ENCODE assay signal across 1 cellular context in genomic region chr5:157778121-157778805, GRCh38.
TF ChIP-seq lines count a peak whose summit lies in the region.

No MANE protein-coding gene starts in this region.

TF ChIP-seq in K562, 482 proteins besides CTCF, POLR2A, EP300 and RAD21:
- TF ChIP-seq TEAD2 (tag; IDR thresholded peaks at IDR 0.05) (no peak), NFIC (IDR thresholded peaks at IDR 0.05) (0 out of 2 replicates have a peak, but pooled peaks have one; percentile 10)
